24 cellular contexts compared by ENCODE assay signal in genomic region chr7:44143606-44144250, GRCh38. TPM values are rescaled to one million over a fixed set of nuclear protein-coding genes. Genes with fewer than 3 reads are reported as not detected.
DNase-seq lines count a peak whose midpoint lies in the region; ATAC-seq and TF ChIP-seq lines count a peak whose summit lies in the region.
"Had no signal": no experiment of that assay in that cellular context is flagged by ENCODE, and none has a peak within 500 bp of the region (broad histone marks: within the 10 kb centered on the region; RNA-seq: fewer than 3 reads in every experiment).

No MANE protein-coding gene starts in this region.

- intact Hi-C loops in cardiac septum (cut with DNase I) (no loop called here), heart left ventricle (cut with DNase I) (loop anchor here in 1 of 10 donors (5.0 kb wide), 1 partner anchor 49 kb away; no protein-coding TSS in a partner anchor)

- H3K4me3 Mint-ChIP-seq in endodermal cell (no peak overlapping the region), nephron (peak overlapping the region in 2 of 3 experiments; percentile 50 to 65)
- no peak overlapping the region for H3K4me3 Mint-ChIP-seq in activated T-cell treated with anti-CD3 and anti-CD28 coated beads, Interleukin-2, amount 50 U/mL, for 72 hours
- H3K4me3 Mint-ChIP-seq: activated naive CD4-positive, alpha-beta T cell treated with anti-CD3 and anti-CD28 coated beads for 36 hours; stimulated activated naive CD8-positive, alpha-beta T cell treated with anti-CD3 and anti-CD28 coated beads, Interleukin-15, Interleukin-2, amounts not matched to agents 100 ng/mL and 50 ng/mL, for 24 hours had no signal

- TF ChIP-seq CTCF in heart left ventricle (IDR thresholded peaks at IDR 0.05) = no peak
- TF ChIP-seq CTCF in endodermal cell (conservative IDR thresholded peaks at IDR 0.05) = no peak
- no peak for TF ChIP-seq CTCF in nephron (IDR thresholded peaks at IDR 0.05; ENCODE audit: unreplicated experiment in 3 of 3)

- H3K4me3 ChIP-seq in heart left ventricle (no peak overlapping the region), endodermal cell (ENCODE audit: low read length) (no peak overlapping the region), Karpas-422 (ENCODE audit: low read length) (no peak overlapping the region)
- H3K4me3 ChIP-seq: esophagus squamous epithelium had no signal

- H3K27ac Mint-ChIP-seq in endodermal cell (no peak overlapping the region), nephron (peak overlapping the region in 2 of 3 experiments; percentile 8 to 82)
- H3K27ac Mint-ChIP-seq in activated T-cell treated with anti-CD3 and anti-CD28 coated beads, Interleukin-2, amount 50 U/mL, for 72 hours = no peak overlapping the region
- H3K27ac Mint-ChIP-seq: activated B cell treated with CpG ODN at 0.5 μM for 24 hours; activated naive CD4-positive, alpha-beta T cell treated with anti-CD3 and anti-CD28 coated beads for 36 hours; stimulated activated naive CD8-positive, alpha-beta T cell treated with anti-CD3 and anti-CD28 coated beads, Interleukin-15, Interleukin-2, amounts not matched to agents 100 ng/mL and 50 ng/mL, for 24 hours had no signal

- H3K9me3 ChIP-seq in heart left ventricle (no peaks in the 10 kb centered on the region), endodermal cell (ENCODE audit: control insufficient read depth, low read length) (no peaks in the 10 kb centered on the region), Karpas-422 (ENCODE audit: low read length) (no peaks in the 10 kb centered on the region)
- H3K9me3 ChIP-seq: esophagus squamous epithelium had no signal

- H3K79me2 ChIP-seq in Karpas-422 (ENCODE audit: low read length) = no peaks in the 10 kb centered on the region

- H3K4me1 Mint-ChIP-seq in endodermal cell = peaks cover 22% of the 10 kb centered on the region
- peaks cover 30% of the 10 kb centered on the region for H3K4me1 Mint-ChIP-seq in nephron
- peaks cover 14% of the 10 kb centered on the region for H3K4me1 Mint-ChIP-seq in activated T-cell treated with anti-CD3 and anti-CD28 coated beads, Interleukin-2, amount 50 U/mL, for 72 hours (ENCODE audit: low read depth)

- H3K4me1 ChIP-seq in heart left ventricle (peaks cover 0 to 22% (median 12%) of the 10 kb centered on the region in 12 donors), endodermal cell (ENCODE audit: control insufficient read depth, insufficient read depth, low read length) (peaks cover 20% of the 10 kb centered on the region), Karpas-422 (ENCODE audit: low read length) (no peaks in the 10 kb centered on the region)

- DNase-seq in cardiac septum (ENCODE audit: low spot score) = peak; percentile 49
- DNase-seq in heart left ventricle = no peak
- peak; percentile 41 for DNase-seq in endodermal cell
- DNase-seq in activated T-cell treated with anti-CD3 and anti-CD28 coated beads, Interleukin-2, amount 50 U/mL, for 72 hours = no peak
- DNase-seq in Karpas-422 = no peak
- DNase-seq: activated B cell treated with CpG ODN at 0.5 μM for 24 hours; activated CD4-positive, alpha-beta T cell treated with anti-CD3 and anti-CD28 coated beads, Interleukin-2, amount 50 U/mL, for 1 hour; activated naive CD4-positive, alpha-beta T cell treated with anti-CD3 and anti-CD28 coated beads for 36 hours; activated T-cell treated with anti-CD3 and anti-CD28 coated beads, Interleukin-2, amount 50 U/mL, for 48 hours; anterior cingulate cortex; esophagus squamous epithelium; IMR-90; NCI-H1048; NCI-H187; NCI-H524 treated with DMSO at 0.1 percent for 48 hours; NK-92 treated with Interleukin-12 subunit alpha and Interleukin-12 subunit beta, amount 100 ng/mL, for 24 hours; PC-3; SHP77 treated with DMSO at 0.1 percent for 48 hours had no signal

- no peak overlapping the region for H2AFZ ChIP-seq in Karpas-422 (ENCODE audit: low read length)

- no peaks in the 10 kb centered on the region for H3K9me2 ChIP-seq in Karpas-422 (replicated peaks; ENCODE audit: insufficient read depth, low read length)

- H3K4me2 ChIP-seq in Karpas-422 (ENCODE audit: low read depth, low read length, poor library complexity, severe bottlenecking) = no peak overlapping the region

- H4K20me1 ChIP-seq in Karpas-422 (ENCODE audit: insufficient read depth, low read depth, low read length) = no peaks in the 10 kb centered on the region

- 63 to 83% (median 71%) methylated on average over 6 of the region's 6 CpGs for WGBS in heart left ventricle, 4 donors
- 90 to 100% methylated on average over 4 to 6 of the region's 6 CpGs for WGBS in endodermal cell (ENCODE audit: insufficient coverage in 1 of 2, insufficient read length in 1 of 2), 2 experiments

- TF ChIP-seq POLR2A in heart left ventricle (IDR thresholded peaks at IDR 0.05) = no peak

- H3K9ac ChIP-seq in endodermal cell (ENCODE audit: extremely low read depth, low read length, poor library complexity, severe bottlenecking) = no peak overlapping the region
- H3K9ac ChIP-seq in Karpas-422 (ENCODE audit: low read length) = no peak overlapping the region

- H3K27me3 Mint-ChIP-seq in endodermal cell (ENCODE audit: insufficient read depth) (peaks cover 46% of the 10 kb centered on the region), nephron (ENCODE audit: low read depth) (peaks cover 39% of the 10 kb centered on the region)
- peaks cover 7% of the 10 kb centered on the region for H3K27me3 Mint-ChIP-seq in activated T-cell treated with anti-CD3 and anti-CD28 coated beads, Interleukin-2, amount 50 U/mL, for 72 hours (ENCODE audit: low read depth)
- H3K27me3 Mint-ChIP-seq: activated B cell treated with CpG ODN at 0.5 μM for 24 hours had no signal

- ATAC-seq in heart left ventricle = no peak
- ATAC-seq in activated T-cell treated with anti-CD3 and anti-CD28 coated beads, Interleukin-2, amount 50 U/mL, for 72 hours (replicated peaks in 1 of 2) = no peak
- ATAC-seq in GM21390 (IDR thresholded peaks at IDR 0.05; ENCODE audit: unreplicated experiment) = no peak
- ATAC-seq: PC-3 had no signal

- peaks cover 2% of the 10 kb centered on the region for H3K9me3 Mint-ChIP-seq in endodermal cell
- H3K9me3 Mint-ChIP-seq in nephron = no peaks in the 10 kb centered on the region
- H3K9me3 Mint-ChIP-seq in activated T-cell treated with anti-CD3 and anti-CD28 coated beads, Interleukin-2, amount 50 U/mL, for 72 hours = no peaks in the 10 kb centered on the region
- H3K9me3 Mint-ChIP-seq: activated B cell treated with CpG ODN at 0.5 μM for 24 hours; activated naive CD4-positive, alpha-beta T cell treated with anti-CD3 and anti-CD28 coated beads for 36 hours; stimulated activated naive CD8-positive, alpha-beta T cell treated with anti-CD3 and anti-CD28 coated beads, Interleukin-15, Interleukin-2, amounts not matched to agents 100 ng/mL and 50 ng/mL, for 24 hours had no signal

- H3K27me3 ChIP-seq in heart left ventricle (peaks cover 0 to 18% (median 0%) of the 10 kb centered on the region in 9 donors), endodermal cell (ENCODE audit: control insufficient read depth, insufficient read depth, low read length, poor library complexity, severe bottlenecking) (peaks cover 25% of the 10 kb centered on the region), Karpas-422 (ENCODE audit: low read length) (no peaks in the 10 kb centered on the region)

- H3K36me3 ChIP-seq in heart left ventricle = no peaks in the 10 kb centered on the region
- peaks cover 3% of the 10 kb centered on the region for H3K36me3 ChIP-seq in endodermal cell (ENCODE audit: control insufficient read depth, insufficient read depth, low read length)
- no peaks in the 10 kb centered on the region for H3K36me3 ChIP-seq in Karpas-422 (ENCODE audit: insufficient read depth, low read length)
- H3K36me3 ChIP-seq: esophagus squamous epithelium had no signal

- H3K27ac ChIP-seq in heart left ventricle = no peak overlapping the region
- no peak overlapping the region for H3K27ac ChIP-seq in endodermal cell (ENCODE audit: low read depth, low read length)
- H3K27ac ChIP-seq in Karpas-422 (ENCODE audit: low read length) = no peak overlapping the region
- H3K27ac ChIP-seq: esophagus squamous epithelium had no signal

- H3K36me3 Mint-ChIP-seq in endodermal cell (ENCODE audit: low read depth) (no peaks in the 10 kb centered on the region), nephron (ENCODE audit: low read depth) (no peaks in the 10 kb centered on the region)
- H3K36me3 Mint-ChIP-seq in activated T-cell treated with anti-CD3 and anti-CD28 coated beads, Interleukin-2, amount 50 U/mL, for 72 hours (ENCODE audit: insufficient read depth in 2 of 2) = no peaks in the 10 kb centered on the region

RNA-seq across cellular contexts. Expression of gene MYL7, which starts 2.6 kb away (rescaled TPM):
- total RNA-seq in cardiac septum (2,493 TPM), heart left ventricle (1,000 to 10,000 TPM in 8 of 9 donors, 100 to 1,000 TPM in 1; 975 to 4,037 (median 2,357) TPM), endodermal cell (100 to 1,000 TPM; 115 to 120 TPM)
- polyA plus RNA-seq in heart left ventricle = 1,000 to 10,000 TPM; 1,236 to 2,597 TPM
- 102 TPM for polyA plus RNA-seq in endodermal cell (2013, experiment 1 of 2)
- polyA plus RNA-seq in endodermal cell (2013, experiment 2 of 2) = 140 TPM
- total RNA-seq in activated T-cell treated with anti-CD3 and anti-CD28 coated beads, Interleukin-2, amount 50 U/mL, for 72 hours = not detected
- not detected in 2 replicates for total RNA-seq in Karpas-422 (2014; rRNA removed; shearing (Covaris generic); ENCODE audit: low replicate concordance)
- total RNA-seq: activated B cell treated with CpG ODN at 0.5 μM for 24 hours; activated naive CD4-positive, alpha-beta T cell treated with anti-CD3 and anti-CD28 coated beads for 36 hours; esophagus squamous epithelium; H4; IMR-90; lower leg skin; mononuclear cell; PC-3 had no signal

RNA-seq across cellular contexts. Expression of gene POLD2, which starts 20.4 kb away (rescaled TPM):
- 88.1 TPM for total RNA-seq in cardiac septum
- total RNA-seq in heart left ventricle = 100 to 1,000 TPM in 1 of 9 donors, 10 to 100 TPM in 8; 74.1 to 150 (median 89.2) TPM
- 100 to 1,000 TPM in 1 of 2 donors, 10 to 100 TPM in 1; 67.0 to 176 TPM for polyA plus RNA-seq in heart left ventricle
- total RNA-seq in endodermal cell = 100 to 1,000 TPM; 127 to 141 TPM
- 118 TPM for polyA plus RNA-seq in endodermal cell (2013, experiment 1 of 2)
- 108 TPM for polyA plus RNA-seq in endodermal cell (2013, experiment 2 of 2)
- 100 to 1,000 TPM; 101 to 138 TPM for total RNA-seq in activated T-cell treated with anti-CD3 and anti-CD28 coated beads, Interleukin-2, amount 50 U/mL, for 72 hours
- 165 and 217 TPM in 2 replicates for total RNA-seq in Karpas-422 (2014; rRNA removed; shearing (Covaris generic); ENCODE audit: low replicate concordance)

RNA-seq across cellular contexts. Expression of gene AEBP1, which starts 39.6 kb away (rescaled TPM):
- total RNA-seq in cardiac septum (93.1 TPM), heart left ventricle (10 to 100 TPM; 15.2 to 51.1 (median 25.4) TPM), endodermal cell (10 to 100 TPM; 55.2 to 65.8 TPM)
- 10 to 100 TPM; 10.9 to 20.2 TPM for polyA plus RNA-seq in heart left ventricle
- polyA plus RNA-seq in endodermal cell (2013, experiment 1 of 2) = 52.9 TPM
- polyA plus RNA-seq in endodermal cell (2013, experiment 2 of 2) = 51.0 TPM
- 10 to 100 TPM; 18.1 to 18.4 TPM for total RNA-seq in activated T-cell treated with anti-CD3 and anti-CD28 coated beads, Interleukin-2, amount 50 U/mL, for 72 hours
- total RNA-seq in Karpas-422 (2014; rRNA removed; shearing (Covaris generic); ENCODE audit: low replicate concordance) = 5.9 TPM in 1 of 2 replicates, not detected in the other
- total RNA-seq: PC-3 had no signal

RNA-seq across cellular contexts. Expression of gene GCK, which starts 45.5 kb away (rescaled TPM):
- 3.7 TPM for total RNA-seq in cardiac septum
- 1 to 10 TPM in 6 of 9 donors, under 1 TPM in 3; 0.54 to 3.3 (median 1.3) TPM for total RNA-seq in heart left ventricle
- 1 to 10 TPM; 3.6 to 5.7 TPM for polyA plus RNA-seq in heart left ventricle
- total RNA-seq in endodermal cell = under 1 TPM; 0.29 to 0.48 TPM
- 5.4 TPM for polyA plus RNA-seq in endodermal cell (2013, experiment 1 of 2)
- polyA plus RNA-seq in endodermal cell (2013, experiment 2 of 2) = 5.5 TPM
- 1 to 10 TPM in 1 of 2 donors, under 1 TPM in 1; 0.67 to 1.3 TPM for total RNA-seq in activated T-cell treated with anti-CD3 and anti-CD28 coated beads, Interleukin-2, amount 50 U/mL, for 72 hours
- not detected in 2 replicates for total RNA-seq in Karpas-422 (2014; rRNA removed; shearing (Covaris generic); ENCODE audit: low replicate concordance)
- total RNA-seq: H4, PC-3 had no signal

RNA-seq across cellular contexts. Expression of gene YKT6, which starts 57.0 kb away (rescaled TPM):
- 56.1 TPM for total RNA-seq in cardiac septum
- 10 to 100 TPM; 43.8 to 82.2 (median 46.6) TPM for total RNA-seq in heart left ventricle
- polyA plus RNA-seq in heart left ventricle = 100 to 1,000 TPM in 1 of 2 donors, 10 to 100 TPM in 1; 28.5 to 133 TPM
- total RNA-seq in endodermal cell = 100 to 1,000 TPM in 1 of 2 donors, 10 to 100 TPM in 1; 96.2 to 101 TPM
- polyA plus RNA-seq in endodermal cell (2013, experiment 1 of 2) = 93.6 TPM
- polyA plus RNA-seq in endodermal cell (2013, experiment 2 of 2) = 85.7 TPM
- total RNA-seq in activated T-cell treated with anti-CD3 and anti-CD28 coated beads, Interleukin-2, amount 50 U/mL, for 72 hours = 10 to 100 TPM; 66.0 to 72.3 TPM
- 63.1 and 88.6 TPM in 2 replicates for total RNA-seq in Karpas-422 (2014; rRNA removed; shearing (Covaris generic); ENCODE audit: low replicate concordance)

Comparison
In these comparisons a context has a peak if more than half of its experiments do, and no peak if none do; other contexts are left out.
1. DNase-seq: peak in cardiac septum (single experiment) and endodermal cell (single experiment); none in heart left ventricle (0 of 5), activated T-cell treated with anti-CD3 and anti-CD28 coated beads, Interleukin-2, amount 50 U/mL, for 72 hours (0 of 2) and Karpas-422 (single experiment).
2. H3K27ac Mint-ChIP-seq: peak in nephron (2 of 3); none in endodermal cell (single experiment) and activated T-cell treated with anti-CD3 and anti-CD28 coated beads, Interleukin-2, amount 50 U/mL, for 72 hours (single experiment).
3. H3K4me3 Mint-ChIP-seq: peak in nephron (2 of 3); none in endodermal cell (single experiment) and activated T-cell treated with anti-CD3 and anti-CD28 coated beads, Interleukin-2, amount 50 U/mL, for 72 hours (0 of 2).
4. RNA of gene MYL7, which starts 2.6 kb away (total RNA-seq): 2,493 TPM in cardiac septum (single experiment), 975 to 4,037 TPM in heart left ventricle and 115 to 120 TPM in endodermal cell; not detected in activated T-cell treated with anti-CD3 and anti-CD28 coated beads, Interleukin-2, amount 50 U/mL, for 72 hours and not detected in Karpas-422; every median in the first group is over 10 times any median in the second.